In genomic region chr3:192054881-192055280, GRCh38 we compare ENCODE assay signal across 24 cellular contexts.
DNase-seq lines count a peak whose midpoint lies in the region; TF ChIP-seq lines count a peak whose summit lies in the region.
"Had no signal": no experiment of that assay in that cellular context is flagged by ENCODE, and none has a peak within 500 bp of the region (broad histone marks: within the 10 kb centered on the region; RNA-seq: fewer than 3 reads in every experiment).

No MANE protein-coding gene starts in this region.

- CTCF ChIA-PET in MCF 10A (lab: Yijun Ruan, JAX): no interaction called here

- H3K27me3 ChIP-seq in breast epithelium: no peaks in the 10 kb centered on the region
- no peaks in the 10 kb centered on the region for H3K27me3 ChIP-seq in prostate gland (replicated peaks; ENCODE audit: insufficient read depth)
- H3K27me3 ChIP-seq in BE2C: no peaks in the 10 kb centered on the region
- H3K27me3 ChIP-seq: colonic mucosa, transverse colon had no signal

- H3K27me3 Mint-ChIP-seq in MCF 10A (ENCODE audit: insufficient read depth, unreplicated experiment): no peaks in the 10 kb centered on the region
- H3K27me3 Mint-ChIP-seq: CD4-positive, CD25-positive, alpha-beta regulatory T cell had no signal

- BruUV-seq in MCF 10A (replicated peaks; lab: Mats Ljungman, UMichigan): no TSS peak

- intact Hi-C loops in MCF 10A (cut with micrococcal nuclease) (no loop called here), breast epithelium (cut with DNase I; ENCODE audit: low total_unique reads) (no loop called here), prostate gland (cut with DNase I) (no loop called here)

- POLR2A ChIA-PET in MCF 10A (lab: Yijun Ruan, JAX): no interaction called here

- no peaks in the 10 kb centered on the region for H3K9me3 Mint-ChIP-seq in MCF 10A (ENCODE audit: unreplicated experiment)
- H3K9me3 Mint-ChIP-seq: neural crest cell had no signal

- H3K4me3 Mint-ChIP-seq in MCF 10A (ENCODE audit: unreplicated experiment): no peak overlapping the region
- H3K4me3 Mint-ChIP-seq: CD4-positive, CD25-positive, alpha-beta regulatory T cell; neural crest cell had no signal

- H3K4me3 ChIP-seq in breast epithelium (no peak overlapping the region), retinal pigment epithelial cell (ENCODE audit: low read length) (no peak overlapping the region), prostate gland (no peak overlapping the region), BE2C (ENCODE audit: low read depth, low read length) (no peak overlapping the region)
- H3K4me3 ChIP-seq: A549, colonic mucosa, transverse colon had no signal

- DNase-seq in MCF 10A (ENCODE audit: unreplicated experiment): peak; percentile 80
- no peak for DNase-seq in breast epithelium (ENCODE audit: low spot score in 2 of 2)
- DNase-seq in RPMI7951 (ENCODE audit: low read depth): peak; percentile 62
- no peak for DNase-seq in epithelial cell of prostate (ENCODE audit: low read depth, low spot score)
- peak; percentile 28 for DNase-seq in retinal pigment epithelial cell (ENCODE audit: low read depth)
- DNase-seq in NCI-H69 (lab: John Stamatoyannopoulos, UW): no peak
- no peak for DNase-seq in prostate gland (ENCODE audit: low spot score)
- no peak for DNase-seq in BE2C
- DNase-seq: activated CD4-positive, alpha-beta T cell treated with anti-CD3 and anti-CD28 coated beads for 48 hours; activated CD8-positive, alpha-beta memory T cell treated with anti-CD3 and anti-CD28 coated beads, Interleukin-2, amount 50 U/mL, for 48 hours; activated gamma-delta T cell; amniotic stem cell; CD4-positive, CD25-positive, alpha-beta regulatory T cell; colonic mucosa; DMS79; erythroblast; HCEC 1CT; head of caudate nucleus; NCI-H1694; NCI-H524 treated with DMSO at 0.1 percent for 48 hours; stimulated activated naive CD4-positive, alpha-beta T cell treated with Interleukin-2 at 50 U/mL for 16 hours; transverse colon had no signal

- H3K4me1 Mint-ChIP-seq in MCF 10A (ENCODE audit: insufficient read depth, unreplicated experiment): peaks cover 8% of the 10 kb centered on the region
- H3K4me1 Mint-ChIP-seq: neural crest cell had no signal

- WGBS in prostate gland: 39% methylated on average over 2 of the region's 2 CpGs

- no peak for TF ChIP-seq CTCF in MCF 10A (IDR thresholded peaks at IDR 0.05; ENCODE audit: unreplicated experiment)
- no peak for TF ChIP-seq CTCF in breast epithelium (IDR thresholded peaks at IDR 0.05)
- TF ChIP-seq CTCF in retinal pigment epithelial cell (conservative IDR thresholded peaks at IDR 0.05; ENCODE audit: low read depth, low read length): no peak
- no peak for TF ChIP-seq CTCF in prostate gland (IDR thresholded peaks at IDR 0.05)
- no peak for TF ChIP-seq CTCF in BE2C (IDR thresholded peaks at IDR 0.05; ENCODE audit: low read depth, low read length)

- no peak overlapping the region for H3K27ac ChIP-seq in breast epithelium
- H3K27ac ChIP-seq in epithelial cell of prostate: peak overlapping the region; percentile 6
- H3K27ac ChIP-seq in prostate gland: no peak overlapping the region
- H3K27ac ChIP-seq: A549, colonic mucosa, transverse colon had no signal

- H3K9me3 ChIP-seq in breast epithelium: no peaks in the 10 kb centered on the region
- H3K9me3 ChIP-seq in prostate gland: no peaks in the 10 kb centered on the region
- no peaks in the 10 kb centered on the region for H3K9me3 ChIP-seq in BE2C
- H3K9me3 ChIP-seq: A549, colonic mucosa, transverse colon had no signal

- no peak for TF ChIP-seq POLR2A in breast epithelium (IDR thresholded peaks at IDR 0.05)
- TF ChIP-seq POLR2A in prostate gland (IDR thresholded peaks at IDR 0.05): no peak

- no peaks in the 10 kb centered on the region for H3K36me3 Mint-ChIP-seq in MCF 10A (ENCODE audit: insufficient read depth, unreplicated experiment)
- H3K36me3 Mint-ChIP-seq: CD4-positive, CD25-positive, alpha-beta regulatory T cell had no signal

- H3K4me1 ChIP-seq in breast epithelium (no peaks in the 10 kb centered on the region), prostate gland (replicated peaks) (no peaks in the 10 kb centered on the region), BE2C (no peaks in the 10 kb centered on the region)
- H3K4me1 ChIP-seq: A549, colonic mucosa, transverse colon had no signal

- H3K36me3 ChIP-seq in breast epithelium: no peaks in the 10 kb centered on the region
- H3K36me3 ChIP-seq in prostate gland: no peaks in the 10 kb centered on the region
- no peaks in the 10 kb centered on the region for H3K36me3 ChIP-seq in BE2C
- H3K36me3 ChIP-seq: colonic mucosa, transverse colon had no signal

- H3K27ac Mint-ChIP-seq in MCF 10A (ENCODE audit: low read depth, unreplicated experiment): peak overlapping the region; percentile 20
- H3K27ac Mint-ChIP-seq: CD4-positive, CD25-positive, alpha-beta regulatory T cell had no signal

Comparison
In these comparisons a context has a peak if more than half of its experiments do, and no peak if none do; other contexts are left out.
1. DNase-seq: peak in MCF 10A (single experiment), RPMI7951 (single experiment) and retinal pigment epithelial cell (single experiment); none in breast epithelium (0 of 2), epithelial cell of prostate (single experiment), NCI-H69 (single experiment), prostate gland (single experiment) and BE2C (single experiment).